In the genomic region with DNA sequence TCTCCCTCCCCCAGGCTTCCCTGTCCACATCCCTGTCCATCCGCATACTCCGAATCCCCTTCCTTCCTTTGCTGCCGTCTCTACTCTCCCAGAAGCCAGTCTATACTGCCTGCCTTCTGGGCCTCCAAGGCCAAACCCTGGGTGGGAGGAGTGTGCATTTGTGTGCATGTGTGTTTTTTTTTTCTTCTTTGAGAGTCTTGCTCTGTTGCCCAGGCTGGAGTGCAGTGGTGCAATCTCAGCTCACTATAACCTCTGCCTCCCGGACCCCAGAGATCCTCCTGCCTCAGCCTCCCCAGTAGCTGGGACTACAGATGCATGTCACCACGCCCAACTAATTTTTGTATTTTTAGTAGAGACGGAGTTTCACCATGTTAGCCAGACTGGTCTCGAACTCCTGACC, we compare ENCODE assay signal across 13 cellular contexts. TPM values are rescaled to one million over a fixed set of nuclear protein-coding genes. Genes with fewer than 3 reads are reported as not detected.
"Had no signal": no experiment of that assay in that cellular context is flagged by ENCODE, and none has a peak within 500 bp of the region (broad histone marks: within the 10 kb centered on the region; RNA-seq: fewer than 3 reads in every experiment).

No MANE protein-coding gene starts in this region.

RNA-seq across cellular contexts. Expression of a gene that starts 8.7 kb away (rescaled TPM):
- total RNA-seq: ascending aorta, colonic mucosa, dermis microvascular lymphatic vessel endothelial cell, epithelial cell of proximal tubule, frontal cortex, left lung, lower lobe of right lung, osteocyte, posterior vena cava, thyroid gland, upper lobe of right lung had no signal
- polyA plus RNA-seq: cardiac muscle cell, SK-N-SH had no signal
